In genomic region chr10:101282937-101283336, GRCh38 we compare ENCODE assay signal across 24 cellular contexts. TPM values are rescaled to one million over a fixed set of nuclear protein-coding genes. Genes with fewer than 3 reads are reported as not detected.
A peak's percentile ranks its signal among the peaks of the same experiment; 100 is the strongest.
DNase-seq lines count a peak whose midpoint lies in the region; ATAC-seq, FAIRE-seq and TF ChIP-seq lines count a peak whose summit lies in the region.
"Had no signal": no experiment of that assay in that cellular context is flagged by ENCODE, and none has a peak within 500 bp of the region (broad histone marks: within the 10 kb centered on the region; RNA-seq: fewer than 3 reads in every experiment).

No MANE protein-coding gene starts in this region.

- H3K27ac Mint-ChIP-seq in GM23338 (no peak overlapping the region), neural progenitor cell (no peak overlapping the region)
- H3K27ac Mint-ChIP-seq: CD4-positive, alpha-beta T cell; IgD-negative memory B cell had no signal

- H3K79me1 ChIP-seq in H1 (ENCODE audit: low read depth, low read length), result no peaks in the 10 kb centered on the region

- H2BK120ac ChIP-seq in H1 (replicated peaks; ENCODE audit: low read depth, low read length), result no peak overlapping the region

- H4K91ac ChIP-seq in H1 (replicated peaks; ENCODE audit: insufficient read length, low read length), result no peak overlapping the region

- H2AK5ac ChIP-seq in H1 (ENCODE audit: low read depth, low read length), result no peak overlapping the region

- 0 out of 2 replicates have a peak, but pooled peaks cover 6% of the 10 kb centered on the region for H3F3A ChIP-seq in GM23338 (replicated peaks; ENCODE audit: low read depth)
- H3F3A ChIP-seq in neural progenitor cell (ENCODE audit: low read depth), result peaks cover 43% of the 10 kb centered on the region

- no peak overlapping the region for H4K5ac ChIP-seq in H1 (ENCODE audit: insufficient read length, low read depth, low read length)

- intact Hi-C loops in tibial artery (cut with DNase I; ENCODE audit: low total_unique reads), result no loop called here

- no peak overlapping the region for H3K27ac ChIP-seq in GM23338 (ENCODE audit: low read depth)
- no peak overlapping the region for H3K27ac ChIP-seq in HEK293 (ENCODE audit: extremely low read depth, low read depth, low read length)
- H3K27ac ChIP-seq in H1 (ENCODE audit: low read depth, low read length), result no peak overlapping the region
- H3K27ac ChIP-seq in neural progenitor cell, result no peak overlapping the region
- H3K27ac ChIP-seq in tibial artery, result no peak overlapping the region
- H3K27ac ChIP-seq: A549; BLaER1 treated with 17β-estradiol and CSF1 and Interleukin-3, amounts not matched to agents 10 nM and 100 nM; KMS-11; PC-9; SJCRH30 had no signal

- no peak for TF ChIP-seq RAD21 in H1 (IDR thresholded peaks at IDR 0.05 in 1 of 2, conservative IDR thresholded peaks at IDR 0.05 in 1 of 2; ENCODE audit: low read depth in 2 of 2, low read length in 2 of 2)

- H3K9ac ChIP-seq in H1 (replicated peaks in 1 of 4; ENCODE audit: extremely low read depth in 1 of 4, low read depth in 3 of 4, low read length in 3 of 4) (no peak overlapping the region), neural progenitor cell (no peak overlapping the region)
- H3K9ac ChIP-seq: BLaER1 treated with 17β-estradiol and CSF1 and Interleukin-3, amounts not matched to agents 10 nM and 100 nM; KMS-11 had no signal

- 0 out of 2 replicates have a peak overlapping the region, but pooled peaks have one; percentile 2 for H3K18ac ChIP-seq in H1 (ENCODE audit: extremely low read depth, low read length)

- H2AFZ ChIP-seq in GM23338 (no peak overlapping the region), H1 (ENCODE audit: low read length) (no peak overlapping the region), neural progenitor cell (replicated peaks) (no peak overlapping the region)
- H2AFZ ChIP-seq: PC-9 had no signal

- H4K20me1 ChIP-seq in GM23338 (replicated peaks; ENCODE audit: insufficient read depth) (no peaks in the 10 kb centered on the region; the same call in 1 of the 2 replicates), H1 (replicated peaks in 1 of 2; ENCODE audit: control insufficient read depth in 1 of 2, insufficient read depth in 2 of 2, low read length in 2 of 2) (peaks cover 0 to 1% of the 10 kb centered on the region in 2 experiments), neural progenitor cell (ENCODE audit: low read depth) (peaks cover 62% of the 10 kb centered on the region)

- H3K36me3 ChIP-seq in GM23338 (ENCODE audit: insufficient read depth) (no peaks in the 10 kb centered on the region), HEK293 (ENCODE audit: control insufficient read depth in 2 of 2, insufficient read depth in 1 of 2, low read length in 2 of 2) (no peaks in the 10 kb centered on the region), H1 (ENCODE audit: control insufficient read depth in 2 of 4, insufficient read depth in 4 of 4, low read length in 3 of 4) (no peaks in the 10 kb centered on the region), neural progenitor cell (no peaks in the 10 kb centered on the region), tibial artery (no peaks in the 10 kb centered on the region)
- H3K36me3 ChIP-seq: BLaER1 treated with 17β-estradiol and CSF1 and Interleukin-3, amounts not matched to agents 10 nM and 100 nM; SJCRH30 had no signal

- 0 out of 2 replicates have a peak overlapping the region, but pooled peaks have one; percentile 76 for H3K4me3 ChIP-seq in GM23338
- H3K4me3 ChIP-seq in HEK293 (ENCODE audit: low read depth, low read length), result no peak overlapping the region
- no peak overlapping the region for H3K4me3 ChIP-seq in H1 (ENCODE audit: extremely low read depth in 1 of 4, insufficient read depth in 2 of 4, low read depth in 3 of 4, low read length in 4 of 4)
- H3K4me3 ChIP-seq in neural progenitor cell, result no peak overlapping the region
- no peak overlapping the region for H3K4me3 ChIP-seq in tibial artery
- H3K4me3 ChIP-seq: A549; BLaER1 treated with 17β-estradiol and CSF1 and Interleukin-3, amounts not matched to agents 10 nM and 100 nM; PC-9; SJCRH30 had no signal

- no peak for FAIRE-seq in H1 (lab: Jason Lieb, UNC)
- FAIRE-seq: A549 had no signal

- H3K9me3 Mint-ChIP-seq in GM23338 (no peaks in the 10 kb centered on the region), neural progenitor cell (no peaks in the 10 kb centered on the region)
- H3K9me3 Mint-ChIP-seq: CD4-positive, alpha-beta T cell had no signal

- POLR2A ChIA-PET in HEK293 (lab: Yijun Ruan, JAX) (interaction anchor here (1.4 kb wide), 1 partner anchor 53 kb away, joined by 4 read pairs; the partner anchor contains the start of gene LBX1), H1 (lab: Charles Lee; ENCODE audit: partially characterized antibody) (interaction anchor here (0.8 to 1.6 kb wide), 4 partner anchors 9 to 298 kb away, joined by 3 to 10 read pairs (median 3); no protein-coding TSS in a partner anchor)

- no peak for TF ChIP-seq POLR2A in H1 (IDR thresholded peaks at IDR 0.05; ENCODE audit: control extremely low read depth in 1 of 2, low read depth in 2 of 2, low read length in 2 of 2)

- no peak overlapping the region for H2BK5ac ChIP-seq in H1 (ENCODE audit: low read depth, low read length)

- no peaks in the 10 kb centered on the region for H3K79me2 ChIP-seq in GM23338 (replicated peaks; ENCODE audit: insufficient read depth)
- H3K79me2 ChIP-seq in H1 (ENCODE audit: control insufficient read depth in 1 of 2, insufficient read depth in 2 of 2, low read length in 2 of 2), result no peaks in the 10 kb centered on the region
- H3K79me2 ChIP-seq in neural progenitor cell (ENCODE audit: low read depth), result no peaks in the 10 kb centered on the region

- DNase-seq in GM23338 (ENCODE audit: low spot score) (peak; percentile 7), H1 (ENCODE audit: low read depth in 1 of 2, low spot score in 2 of 2) (no peak), neural progenitor cell (ENCODE audit: low spot score) (peak; percentile 88), omental fat pad (ENCODE audit: low spot score) (no peak), tibial artery (no peak)
- no peak for DNase-seq in activated CD8-positive, alpha-beta memory T cell treated with anti-CD3 and anti-CD28 coated beads, Interleukin-2, amount 50 U/mL, for 4 hours
- DNase-seq: AML-193; CD4-positive, alpha-beta T cell; DMS53; GOT3; MM.1S; NCI-H1694 treated with DMSO at 0.1 percent for 48 hours; NCI-H2081; NCI-H774; PC-9 had no signal

- peaks cover 62% of the 10 kb centered on the region for H3K27me3 Mint-ChIP-seq in GM23338 (ENCODE audit: insufficient read depth, low read depth, poor library complexity)
- peaks cover 65% of the 10 kb centered on the region for H3K27me3 Mint-ChIP-seq in neural progenitor cell (ENCODE audit: insufficient read depth, low read depth)

- no peak overlapping the region for H3K14ac ChIP-seq in H1 (ENCODE audit: insufficient read length)

- H2BK15ac ChIP-seq in H1 (ENCODE audit: low read length), result no peak overlapping the region

- H3K27me3 ChIP-seq in GM23338 (ENCODE audit: insufficient read depth), result peaks cover 69% of the 10 kb centered on the region
- H3K27me3 ChIP-seq in H1 (replicated peaks in 1 of 4; ENCODE audit: control insufficient read depth in 3 of 4, extremely low read depth in 1 of 4, insufficient read depth in 3 of 4, low read length in 3 of 4), result peaks cover 26 to 60% (median 52%) of the 10 kb centered on the region in 4 experiments
- peaks cover 100% of the 10 kb centered on the region for H3K27me3 ChIP-seq in neural progenitor cell
- peaks cover 0 to 73% of the 10 kb centered on the region in 2 donors for H3K27me3 ChIP-seq in tibial artery
- H3K27me3 ChIP-seq: SJCRH30 had no signal

- 47% methylated on average over 2 of the region's 2 CpGs; no CpG with 5 or more reads in 1 of the 2 experiments for WGBS in H1 (ENCODE audit: extremely low coverage in 1 of 2, insufficient coverage in 1 of 2, insufficient read length in 1 of 2, insufficient replicate concordance in 2 of 2, low coverage in 1 of 2, low lambda C conversion rate in 2 of 2, missing lambda C conversion rate in 1 of 2), 2 experiments

- peaks cover 11% of the 10 kb centered on the region; the same call in 1 of the 2 replicates for H3K23me2 ChIP-seq in H1 (ENCODE audit: low read depth, low read length)

- H3K4me1 Mint-ChIP-seq in GM23338 (peaks cover 54% of the 10 kb centered on the region), neural progenitor cell (peaks cover 58% of the 10 kb centered on the region)

- H3K9me2 ChIP-seq in GM23338 (ENCODE audit: insufficient read depth), result no peaks in the 10 kb centered on the region

- no peaks in the 10 kb centered on the region for H3K36me3 Mint-ChIP-seq in GM23338 (ENCODE audit: low read depth)
- no peaks in the 10 kb centered on the region for H3K36me3 Mint-ChIP-seq in neural progenitor cell

- TF ChIP-seq EP300 in H1 (IDR thresholded peaks at IDR 0.05; ENCODE audit: borderline replicate concordance in 1 of 2, low read depth in 2 of 2, low read length in 2 of 2), result no peak

- H3K4ac ChIP-seq in H1 (replicated peaks; ENCODE audit: insufficient read length, low read depth, low read length), result peak overlapping the region; percentile 17

- 0 out of 2 replicates have a peak overlapping the region, but pooled peaks have one; percentile 48 for H2BK20ac ChIP-seq in H1 (ENCODE audit: low read length)

- no peak overlapping the region for H4K8ac ChIP-seq in H1 (ENCODE audit: extremely low read depth, insufficient read depth, low read length)

- H3K4me2 ChIP-seq in GM23338 (peak overlapping the region; percentile 92; the same call in 1 of the 2 replicates), H1 (ENCODE audit: insufficient read depth in 1 of 2, low read depth in 2 of 2, low read length in 2 of 2) (peak overlapping the region; percentile 40 to 82), neural progenitor cell (peak overlapping the region; percentile 87)
- H3K4me2 ChIP-seq: A549; BLaER1 treated with 17β-estradiol and CSF1 and Interleukin-3, amounts not matched to agents 10 nM and 100 nM; KMS-11; PC-9 had no signal

- H3K9me3 ChIP-seq in HEK293 (ENCODE audit: control insufficient read depth, insufficient read depth, low read depth, low read length) (no peaks in the 10 kb centered on the region), H1 (ENCODE audit: insufficient read depth in 2 of 2, low read depth in 1 of 2, low read length in 1 of 2) (no peaks in the 10 kb centered on the region), neural progenitor cell (ENCODE audit: low read depth) (no peaks in the 10 kb centered on the region), tibial artery (no peaks in the 10 kb centered on the region)
- H3K9me3 ChIP-seq: A549, SJCRH30 had no signal

- H3K56ac ChIP-seq in H1 (replicated peaks; ENCODE audit: insufficient read length, low read depth, low read length), result no peak overlapping the region

- no peak overlapping the region; the same call in 1 of the 2 replicates for H2BK12ac ChIP-seq in H1 (ENCODE audit: low read depth, low read length)

- CTCF ChIA-PET in HEK293 (lab: Yijun Ruan, JAX), result interaction anchor here (1.3 to 2.4 kb wide), 4 partner anchors 9 to 287 kb away, joined by 4 to 17 read pairs (median 6); no protein-coding TSS in a partner anchor
- CTCF ChIA-PET in H1 (lab: Charles Lee; ENCODE audit: partially characterized antibody), result interaction anchor here (1.1 to 27.0 kb wide), 10 partner anchors 6 to 141 kb away, joined by 3 to 317 read pairs (median 8); no protein-coding TSS in a partner anchor

- peak overlapping the region; percentile 22; the same call in 1 of the 3 replicates for H3K4me3 Mint-ChIP-seq in GM23338
- peak overlapping the region; percentile 37 for H3K4me3 Mint-ChIP-seq in neural progenitor cell
- H3K4me3 Mint-ChIP-seq: CD4-positive, alpha-beta T cell had no signal

- TF ChIP-seq CTCF in GM23338 (conservative IDR thresholded peaks at IDR 0.05; ENCODE audit: low read depth in 2 of 2) (no peak), HEK293 (tag by site-specific recombination; IDR thresholded peaks at IDR 0.05) (no peak), H1 (IDR thresholded peaks at IDR 0.05; ENCODE audit: control extremely low read depth in 1 of 3, insufficient read depth in 1 of 3, low read depth in 1 of 3, low read length in 3 of 3) (no peak), neural progenitor cell (IDR thresholded peaks at IDR 0.05) (no peak), omental fat pad (IDR thresholded peaks at IDR 0.05) (no peak), tibial artery (IDR thresholded peaks at IDR 0.05) (no peak)

- ATAC-seq in GM23338 (no peak), omental fat pad (ENCODE audit: low FRiP score) (no peak)
- ATAC-seq: A549, HCT116, Right ventricle myocardium inferior had no signal

- peaks cover 48% of the 10 kb centered on the region for H3K4me1 ChIP-seq in GM23338 (ENCODE audit: insufficient read depth)
- peaks cover 8% of the 10 kb centered on the region for H3K4me1 ChIP-seq in HEK293 (ENCODE audit: control insufficient read depth, insufficient read depth, low read length)
- peaks cover 26 to 38% (median 29%) of the 10 kb centered on the region in 4 experiments for H3K4me1 ChIP-seq in H1 (replicated peaks in 1 of 4; ENCODE audit: control insufficient read depth in 3 of 4, insufficient read depth in 4 of 4, low read length in 3 of 4)
- H3K4me1 ChIP-seq in neural progenitor cell, result peaks cover 50% of the 10 kb centered on the region
- peaks cover 0 to 9% (median 7%) of the 10 kb centered on the region in 4 donors for H3K4me1 ChIP-seq in tibial artery
- H3K4me1 ChIP-seq: BLaER1 treated with 17β-estradiol and CSF1 and Interleukin-3, amounts not matched to agents 10 nM and 100 nM had no signal

- H3K23ac ChIP-seq in H1 (ENCODE audit: insufficient read length), result no peak overlapping the region

RNA-seq across cellular contexts. Expression of gene LBX1, which starts 53.7 kb away (rescaled TPM):
- total RNA-seq in GM23338 (2014; rRNA removed; shearing (Covaris generic)), result not detected in 2 replicates
- polyA plus RNA-seq in GM23338 (2016; fragmentation: Nextera tagmentation; extraction: Ambion mirVana), result not detected in 2 replicates
- total RNA-seq in H1 (2021; fragmentation: NEBNext Ultra II Directional; extraction: Animal tissue kit (Norgen Biotek cat#: 25700)), result not detected in 2 replicates
- not detected in 2 replicates for polyA plus RNA-seq in H1 (2011; rRNA removed)
- not detected for polyA plus RNA-seq in H1 (2011; cell fraction: cytosol; rRNA removed)
- polyA plus RNA-seq in H1 (2011; cell fraction: nucleus; rRNA removed), result not detected
- not detected in 4 replicates for polyA plus RNA-seq in H1 (2012, experiment 1 of 2)
- not detected for polyA plus RNA-seq in H1 (2012, experiment 2 of 2)
- not detected for polyA plus RNA-seq in H1 (2013, experiment 1 of 2)
- not detected for polyA plus RNA-seq in H1 (2013, experiment 2 of 2)
- not detected in 2 replicates for polyA minus RNA-seq in H1 (2011; rRNA and poly(A)+ RNA removed)
- polyA minus RNA-seq in H1 (2011; cell fraction: cytosol; rRNA and poly(A)+ RNA removed), result not detected
- not detected for polyA minus RNA-seq in H1 (2011; cell fraction: nucleus; rRNA and poly(A)+ RNA removed)
- total RNA-seq in neural progenitor cell (ENCODE audit: low replicate concordance), result not detected in 2 replicates
- not detected for total RNA-seq in omental fat pad
- total RNA-seq: CD4-positive, alpha-beta T cell; PC-9; Right ventricle myocardium inferior; RPMI7951 had no signal
- polyA plus RNA-seq: A549, IgD-negative memory B cell had no signal

Comparison
In these comparisons a context has a peak if more than half of its experiments do, and no peak if none do; other contexts are left out.
1. DNase-seq: peak in GM23338 (single experiment) and neural progenitor cell (single experiment); none in H1 (0 of 2), omental fat pad (single experiment), activated CD8-positive, alpha-beta memory T cell treated with anti-CD3 and anti-CD28 coated beads, Interleukin-2, amount 50 U/mL, for 4 hours (single experiment) and tibial artery (0 of 2).
2. Peak in every context shown above with its lines, with median percentiles within 50 percentile points of each other: H3K4me2 ChIP-seq.